ENCODE assay signal across 8 cellular contexts in genomic region chr2:10330700-10331032, GRCh38. TPM values are rescaled to one million over a fixed set of nuclear protein-coding genes. Genes with fewer than 3 reads are reported as not detected.
DNase-seq lines count a peak whose midpoint lies in the region; ATAC-seq and TF ChIP-seq lines count a peak whose summit lies in the region.

No MANE protein-coding gene starts in this region.

- H3K36me3 ChIP-seq in lower lobe of right lung, result no peaks in the 10 kb centered on the region
- no peaks in the 10 kb centered on the region for H3K36me3 ChIP-seq in suprapubic skin

- H3K27ac ChIP-seq in lower lobe of right lung (peak overlapping the region; percentile 67), suprapubic skin (no peak overlapping the region)

- ATAC-seq in lower lobe of right lung, result no peak
- ATAC-seq in GM21381 (IDR thresholded peaks at IDR 0.05; ENCODE audit: unreplicated experiment), result no peak
- no peak for ATAC-seq in HG02763 (IDR thresholded peaks at IDR 0.05; ENCODE audit: unreplicated experiment)

- peak overlapping the region; percentile 86 for H3K4me3 Mint-ChIP-seq in activated CD4-positive, alpha-beta memory T cell treated with anti-CD3 and anti-CD28 coated beads for 36 hours

- H3K9me3 ChIP-seq in lower lobe of right lung (peaks cover 6% of the 10 kb centered on the region), suprapubic skin (no peaks in the 10 kb centered on the region)

- peaks cover 77% of the 10 kb centered on the region for H3K4me1 ChIP-seq in lower lobe of right lung
- H3K4me1 ChIP-seq in suprapubic skin, result peaks cover 39% of the 10 kb centered on the region

- 62% methylated on average over 7 of the region's 9 CpGs for WGBS in suprapubic skin

- peaks cover 16% of the 10 kb centered on the region for H3K36me3 Mint-ChIP-seq in activated CD4-positive, alpha-beta memory T cell treated with anti-CD3 and anti-CD28 coated beads for 36 hours

- H3K27ac Mint-ChIP-seq in activated CD4-positive, alpha-beta memory T cell treated with anti-CD3 and anti-CD28 coated beads for 36 hours, result peak overlapping the region; percentile 90

- no peaks in the 10 kb centered on the region for H3K27me3 ChIP-seq in lower lobe of right lung (ENCODE audit: low read depth)
- no peaks in the 10 kb centered on the region for H3K27me3 ChIP-seq in suprapubic skin

- intact Hi-C loops in activated CD4-positive, alpha-beta memory T cell treated with anti-CD3 and anti-CD28 coated beads for 36 hours (cut with micrococcal nuclease), result loop anchor here (2.0 to 5.0 kb wide), 2 partner anchors 52 to 58 kb away; no protein-coding TSS in a partner anchor
- intact Hi-C loops in lower lobe of right lung (cut with DNase I), result no loop called here

- TF ChIP-seq POLR2A in suprapubic skin (IDR thresholded peaks at IDR 0.05), result no peak

- H3K9me3 Mint-ChIP-seq in activated CD4-positive, alpha-beta memory T cell treated with anti-CD3 and anti-CD28 coated beads for 36 hours, result no peaks in the 10 kb centered on the region

- CTCF ChIA-PET in activated CD4-positive, alpha-beta memory T cell treated with anti-CD3 and anti-CD28 coated beads for 36 hours (lab: Charles Lee), result interaction anchor here (0.9 to 8.0 kb wide), 7 partner anchors 8 to 233 kb away, joined by 3 to 79 read pairs (median 4); partner anchors contain the start of gene HPCAL1

- H3K27me3 Mint-ChIP-seq in activated CD4-positive, alpha-beta memory T cell treated with anti-CD3 and anti-CD28 coated beads for 36 hours, result no peaks in the 10 kb centered on the region

- peak; percentile 8 for DNase-seq in activated gamma-delta T cell treated with Interleukin-2 at 50 U/mL for 16 hours
- no peak for DNase-seq in activated gamma-delta T cell (lab: John Stamatoyannopoulos, UW)
- no peak for DNase-seq in activated CD4-positive, alpha-beta memory T cell treated with anti-CD3 and anti-CD28 coated beads for 36 hours
- DNase-seq in lower lobe of right lung, result no peak
- no peak for DNase-seq in suprapubic skin (ENCODE audit: low spot score in 2 of 2)
- DNase-seq in NCI-H187 (lab: John Stamatoyannopoulos, UW), result no peak

- POLR2A ChIA-PET in activated CD4-positive, alpha-beta memory T cell treated with anti-CD3 and anti-CD28 coated beads for 36 hours (lab: Charles Lee), result interaction anchor here (1.4 to 3.8 kb wide), 6 partner anchors 7 to 210 kb away, joined by 4 to 65 read pairs (median 8); partner anchors contain the start of genes HPCAL1 and ODC1

- no peak for TF ChIP-seq EP300 in suprapubic skin (IDR thresholded peaks at IDR 0.05)

- no peak for TF ChIP-seq CTCF in lower lobe of right lung (IDR thresholded peaks at IDR 0.05)
- TF ChIP-seq CTCF in suprapubic skin (IDR thresholded peaks at IDR 0.05), result no peak

- H3K4me3 ChIP-seq in lower lobe of right lung, result peak overlapping the region; percentile 44
- peak overlapping the region; percentile 29 for H3K4me3 ChIP-seq in suprapubic skin

- peaks cover 81% of the 10 kb centered on the region for H3K4me1 Mint-ChIP-seq in activated CD4-positive, alpha-beta memory T cell treated with anti-CD3 and anti-CD28 coated beads for 36 hours (ENCODE audit: low read depth)

RNA-seq across cellular contexts. Expression of gene HPCAL1, which starts 28.0 kb away (rescaled TPM):
- total RNA-seq in activated CD4-positive, alpha-beta memory T cell treated with anti-CD3 and anti-CD28 coated beads for 36 hours, result 10 to 100 TPM; 82.2 to 82.6 TPM
- total RNA-seq in lower lobe of right lung (132 TPM), suprapubic skin (10 to 100 TPM; 27.7 to 40.7 (median 35.3) TPM)
